ENCODE assay signal across 11 cellular contexts in genomic region chrX:5526191-5526590, GRCh38.
"Had no signal": no experiment of that assay in that cellular context is flagged by ENCODE, and none has a peak within 500 bp of the region (broad histone marks: within the 10 kb centered on the region; RNA-seq: fewer than 3 reads in every experiment).

No MANE protein-coding gene starts in this region.

- H3K4me3 ChIP-seq: GM23248, GM23338, HAP-1 had no signal

- H3K9ac ChIP-seq: GM23248 had no signal

- H2AFZ ChIP-seq: GM23248, GM23338 had no signal

- ATAC-seq: GM23338, HCT116 had no signal

- FAIRE-seq: H1, H54 had no signal

- H3K4me2 ChIP-seq: GM23338 had no signal

- H3K36me3 ChIP-seq: HAP-1 had no signal

- DNase-seq: GM23248, GOT3, H7, H9, HCEC 1CT, HFFc6 had no signal

- H3K4me1 ChIP-seq: HAP-1 had no signal

- H3K27ac ChIP-seq: GM23248 had no signal

- H3K9me3 ChIP-seq: HAP-1 had no signal
